Comparison of ENCODE assay signal across 24 cellular contexts in the genomic region with DNA sequence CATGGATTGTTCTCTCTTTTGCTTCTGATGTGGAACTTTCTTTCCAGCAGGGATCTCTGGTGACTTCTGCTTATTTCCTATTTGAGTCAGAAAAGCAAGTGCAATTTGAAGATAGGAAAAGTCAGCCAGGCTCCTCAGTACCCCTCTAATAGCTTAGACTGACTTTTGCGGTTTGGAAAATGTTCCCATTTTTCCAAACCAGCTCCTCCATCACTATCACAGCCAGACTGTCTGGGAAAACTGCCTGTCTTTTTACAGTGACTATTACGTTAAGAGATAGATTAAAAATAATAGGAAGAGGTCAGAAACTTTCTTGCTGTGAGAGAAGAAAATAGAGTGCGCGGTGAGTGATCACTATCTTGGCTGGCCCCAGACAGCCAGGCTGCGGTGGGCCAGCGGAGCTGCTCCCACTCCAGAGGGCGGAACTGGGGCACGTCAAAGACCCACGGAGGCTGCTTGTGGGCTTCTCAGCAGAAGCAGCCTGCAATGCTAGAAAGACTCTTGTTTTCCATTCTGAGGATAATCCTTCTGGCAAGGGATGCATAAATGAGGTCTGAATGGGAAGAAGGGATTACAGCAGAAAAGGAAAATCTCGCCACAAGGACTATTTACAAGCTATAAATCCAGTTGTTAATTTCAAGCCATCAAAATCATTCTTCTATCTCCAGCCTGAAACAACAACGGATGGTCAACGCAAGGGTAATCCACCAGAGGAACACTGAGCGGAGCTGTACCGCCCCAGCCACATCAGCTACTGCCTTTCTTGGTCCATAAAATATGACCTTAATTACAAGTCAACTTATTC.
DNase-seq lines count a peak whose midpoint lies in the region; ATAC-seq and TF ChIP-seq lines count a peak whose summit lies in the region.
"Had no signal": no experiment of that assay in that cellular context is flagged by ENCODE, and none has a peak within 500 bp of the region (broad histone marks: within the 10 kb centered on the region; RNA-seq: fewer than 3 reads in every experiment).

No MANE protein-coding gene starts in this region.

- ATAC-seq in left lung (peak; percentile 75), GM21825 (IDR thresholded peaks at IDR 0.05; ENCODE audit: unreplicated experiment) (no peak), HG02884 (IDR thresholded peaks at IDR 0.05; ENCODE audit: unreplicated experiment) (no peak), GM18907 (IDR thresholded peaks at IDR 0.05; ENCODE audit: unreplicated experiment) (no peak)
- ATAC-seq: A549, HCT116, HepG2, Panc1 had no signal

- intact Hi-C loops in left lung (cut with DNase I): no loop called here

- H3K27me3 ChIP-seq in left lung: peaks cover 0 to 13% of the 10 kb centered on the region in 2 donors

- no peak overlapping the region for H3K4me3 ChIP-seq in HEK293 (ENCODE audit: low read depth, low read length)
- H3K4me3 ChIP-seq in left lung: no peak overlapping the region
- H3K4me3 ChIP-seq: A549, GM23248 had no signal

- H3K9me3 ChIP-seq in HEK293 (ENCODE audit: control insufficient read depth, insufficient read depth, low read depth, low read length) (no peaks in the 10 kb centered on the region), left lung (no peaks in the 10 kb centered on the region)
- H3K9me3 ChIP-seq: A549 had no signal

- H3K4me3 Mint-ChIP-seq in brain (no peak overlapping the region), osteocyte (ENCODE audit: unreplicated experiment) (no peak overlapping the region)
- H3K4me3 Mint-ChIP-seq: CD4-positive, CD25-positive, alpha-beta regulatory T cell had no signal

- H3K27me3 Mint-ChIP-seq in brain (peaks cover 9% of the 10 kb centered on the region), osteocyte (ENCODE audit: unreplicated experiment) (no peaks in the 10 kb centered on the region)
- H3K27me3 Mint-ChIP-seq: CD4-positive, CD25-positive, alpha-beta regulatory T cell had no signal

- CTCF ChIA-PET in HEK293 (lab: Yijun Ruan, JAX): interaction anchor here (0.6 to 2.8 kb wide), 4 partner anchors 10 to 154 kb away, joined by 4 to 8 read pairs (median 4); no protein-coding TSS in a partner anchor

- peak in 1 of 2 donors; percentile 66 for DNase-seq in left lung
- no peak for DNase-seq in osteocyte (ENCODE audit: extremely low spot score, unreplicated experiment)
- no peak for DNase-seq in AG08395 (ENCODE audit: low spot score)
- DNase-seq: CD4-positive, CD25-positive, alpha-beta regulatory T cell; DMS79; GM23248; KBM-7; NCI-H1092; NCI-H1436; NCI-H187 treated with DMSO at 0.1 percent for 48 hours; NCI-H2107; NCI-H510A; NCI-H748 treated with DMSO at 0.1 percent for 48 hours; SIG-M5 had no signal

- H3K36me3 Mint-ChIP-seq in brain: no peaks in the 10 kb centered on the region
- H3K36me3 Mint-ChIP-seq in osteocyte (ENCODE audit: unreplicated experiment): no peaks in the 10 kb centered on the region
- H3K36me3 Mint-ChIP-seq: CD4-positive, CD25-positive, alpha-beta regulatory T cell had no signal

- H3K27ac Mint-ChIP-seq in brain (peak overlapping the region in 3 of 5 experiments; percentile 17 to 60 (median 21)), osteocyte (ENCODE audit: unreplicated experiment) (peak overlapping the region; percentile 11)
- H3K27ac Mint-ChIP-seq: CD4-positive, CD25-positive, alpha-beta regulatory T cell had no signal

- H3K27ac ChIP-seq in HEK293 (ENCODE audit: extremely low read depth, low read depth, low read length) (no peak overlapping the region), left lung (no peak overlapping the region)
- H3K27ac ChIP-seq: GM23248, HL-60 had no signal

- H3K4me1 ChIP-seq in HEK293 (ENCODE audit: control insufficient read depth, insufficient read depth, low read length) (peaks cover 18% of the 10 kb centered on the region), left lung (no peaks in the 10 kb centered on the region)

- TF ChIP-seq CTCF in HEK293 (tag by site-specific recombination; IDR thresholded peaks at IDR 0.05) (no peak), brain (conservative IDR thresholded peaks at IDR 0.05) (no peak), left lung (IDR thresholded peaks at IDR 0.05) (no peak), osteocyte (IDR thresholded peaks at IDR 0.05) (no peak)

- H3K9me3 Mint-ChIP-seq in brain (peaks cover 0 to 4% (median 0%) of the 10 kb centered on the region in 5 experiments), osteocyte (ENCODE audit: unreplicated experiment) (no peaks in the 10 kb centered on the region)

- POLR2A ChIA-PET in HEK293 (lab: Yijun Ruan, JAX): interaction anchor here (0.7 to 1.2 kb wide), 2 partner anchors 10 to 245 kb away, joined by 3 to 4 read pairs; no protein-coding TSS in a partner anchor

- H3K4me1 Mint-ChIP-seq in brain: peaks cover 45% of the 10 kb centered on the region
- peaks cover 60% of the 10 kb centered on the region for H3K4me1 Mint-ChIP-seq in osteocyte (ENCODE audit: unreplicated experiment)
- H3K4me1 Mint-ChIP-seq: CD4-positive, CD25-positive, alpha-beta regulatory T cell had no signal

- no peaks in the 10 kb centered on the region for H3K36me3 ChIP-seq in HEK293 (ENCODE audit: control insufficient read depth in 2 of 2, insufficient read depth in 1 of 2, low read length in 2 of 2)
- H3K36me3 ChIP-seq in left lung: no peaks in the 10 kb centered on the region

TF ChIP-seq in HEK293, 187 proteins besides CTCF, POLR2A, EP300 and RAD21:
- peak; percentile 33; the same call in 1 of the 2 replicates for TF ChIP-seq ZNF335 (tag by site-specific recombination; conservative IDR thresholded peaks at IDR 0.05)
- TF ChIP-seq ZEB2 (tag by site-specific recombination; IDR thresholded peaks at IDR 0.05): peak; percentile 39; the same call in 1 of the 2 replicates
- TF ChIP-seq, protein P1, sequence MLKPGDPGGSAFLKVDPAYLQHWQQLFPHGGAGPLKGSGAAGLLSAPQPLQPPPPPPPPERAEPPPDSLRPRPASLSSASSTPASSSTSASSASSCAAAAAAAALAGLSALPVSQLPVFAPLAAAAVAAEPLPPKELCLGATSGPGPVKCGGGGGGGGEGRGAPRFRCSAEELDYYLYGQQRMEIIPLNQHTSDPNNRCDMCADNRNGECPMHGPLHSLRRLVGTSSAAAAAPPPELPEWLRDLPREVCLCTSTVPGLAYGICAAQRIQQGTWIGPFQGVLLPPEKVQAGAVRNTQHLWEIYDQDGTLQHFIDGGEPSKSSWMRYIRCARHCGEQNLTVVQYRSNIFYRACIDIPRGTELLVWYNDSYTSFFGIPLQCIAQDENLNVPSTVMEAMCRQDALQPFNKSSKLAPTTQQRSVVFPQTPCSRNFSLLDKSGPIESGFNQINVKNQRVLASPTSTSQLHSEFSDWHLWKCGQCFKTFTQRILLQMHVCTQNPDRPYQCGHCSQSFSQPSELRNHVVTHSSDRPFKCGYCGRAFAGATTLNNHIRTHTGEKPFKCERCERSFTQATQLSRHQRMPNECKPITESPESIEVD (tag by site-specific recombination; IDR thresholded peaks at IDR 0.05): peak; percentile 55
- no peak for TF ChIP-seq ZSCAN30 (tag by site-specific recombination; IDR thresholded peaks at IDR 0.05)
- TF ChIP-seq ZNF221 (tag by site-specific recombination; IDR thresholded peaks at IDR 0.05; ENCODE audit: borderline replicate concordance): no peak
- TF ChIP-seq FEZF1 (tag by site-specific recombination; IDR thresholded peaks at IDR 0.05): peak; percentile 43; the same call in 1 of the 2 replicates
- TF ChIP-seq TRIM28 (IDR thresholded peaks at IDR 0.05; ENCODE audit: borderline replicate concordance, low read length): peak; percentile 80
- peak; percentile 25; the same call in 1 of the 2 replicates for TF ChIP-seq SP7 (tag by site-specific recombination; IDR thresholded peaks at IDR 0.05)
TF ChIP-seq in HEK293: peak in this region for 6.
